Comparison of ENCODE assay signal across 23 cellular contexts in the genomic region with DNA sequence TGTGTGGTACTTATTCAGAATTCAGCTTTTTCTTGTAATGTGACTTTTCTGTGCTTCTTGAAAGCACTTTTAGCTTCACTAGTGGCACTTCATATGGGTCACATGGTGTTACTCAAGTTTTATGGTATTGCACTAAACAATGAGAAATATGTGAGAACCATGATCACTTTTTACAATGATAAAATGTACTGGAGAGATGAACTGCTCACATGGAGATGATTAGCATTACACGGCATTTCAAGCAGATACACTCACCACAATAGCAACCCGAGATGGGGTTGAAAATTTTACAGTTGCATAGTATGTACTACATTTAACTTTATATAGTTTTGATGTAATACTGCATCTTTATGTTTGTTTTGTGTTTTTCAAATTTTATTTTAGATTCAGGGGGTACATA.
"Had no signal": no experiment of that assay in that cellular context is flagged by ENCODE, and none has a peak within 500 bp of the region (broad histone marks: within the 10 kb centered on the region; RNA-seq: fewer than 3 reads in every experiment).

No MANE protein-coding gene starts in this region.

- H3K4me3 Mint-ChIP-seq: activated CD4-positive, alpha-beta T cell treated with anti-CD3 and anti-CD28 coated beads, Interleukin-2, amount 10 ng/mL, durations not matched to agents 24 days and 14 days; activated naive CD4-positive, alpha-beta T cell treated with anti-CD3 and anti-CD28 coated beads, Interleukin-2, amount 50 U/mL, for 24 hours; activated T-cell treated with anti-CD3 and anti-CD28 coated beads, Interleukin-2, amount 50 U/mL, for 72 hours; nephron; stimulated activated effector memory CD8-positive, alpha-beta T cell treated with anti-CD3 and anti-CD28 coated beads, Interleukin-12 subunit alpha, Interleukin-12 subunit beta, amount 100 ng/mL, for 72 hours; type B pancreatic cell had no signal

- H3K9me3 Mint-ChIP-seq: type B pancreatic cell had no signal

- H3K9me3 ChIP-seq: breast epithelium, sigmoid colon, stomach had no signal

- H3K36me3 Mint-ChIP-seq: stimulated activated effector memory CD8-positive, alpha-beta T cell treated with anti-CD3 and anti-CD28 coated beads, Interleukin-12 subunit alpha, Interleukin-12 subunit beta, amount 100 ng/mL, for 72 hours; type B pancreatic cell had no signal

- ATAC-seq: activated T-cell treated with anti-CD3 and anti-CD28 coated beads, Interleukin-2, amount 50 U/mL, for 72 hours; esophagus mucosa; foreskin keratinocyte; stimulated activated effector memory CD8-positive, alpha-beta T cell treated with anti-CD3 and anti-CD28 coated beads, Interleukin-12 subunit alpha, Interleukin-12 subunit beta, amount 100 ng/mL, for 72 hours had no signal

- DNase-seq: activated CD4-positive, alpha-beta T cell treated with anti-CD3 and anti-CD28 coated beads, Interleukin-2, amount 10 ng/mL, durations not matched to agents 24 days and 14 days; activated CD8-positive, alpha-beta memory T cell treated with anti-CD3 and anti-CD28 coated beads for 24 hours; activated gamma-delta T cell; activated T-cell treated with anti-CD3 and anti-CD28 coated beads, Interleukin-2, amount 50 U/mL, for 72 hours; adrenal gland; cortex of kidney; effector CD4-positive, alpha-beta T cell; foreskin keratinocyte; hippocampal formation; left ventricle myocardium inferior; midbrain; sigmoid colon; stimulated activated CD4-positive, alpha-beta T cell treated with anti-CD3 and anti-CD28 coated beads, Interleukin-4, amount 100 ng/mL, for 24 hours; stomach; T1000 had no signal

- H3K27me3 Mint-ChIP-seq: activated CD4-positive, alpha-beta T cell treated with anti-CD3 and anti-CD28 coated beads, Interleukin-2, amount 10 ng/mL, durations not matched to agents 24 days and 14 days; activated naive CD4-positive, alpha-beta T cell treated with anti-CD3 and anti-CD28 coated beads, Interleukin-2, amount 50 U/mL, for 24 hours; type B pancreatic cell had no signal

- H3K27me3 ChIP-seq: adrenal gland, breast epithelium, foreskin keratinocyte, sigmoid colon, stomach had no signal

- H3K27ac Mint-ChIP-seq: activated CD4-positive, alpha-beta T cell treated with anti-CD3 and anti-CD28 coated beads, Interleukin-2, amount 10 ng/mL, durations not matched to agents 24 days and 14 days; activated naive CD4-positive, alpha-beta T cell treated with anti-CD3 and anti-CD28 coated beads, Interleukin-2, amount 50 U/mL, for 24 hours; activated T-cell treated with anti-CD3 and anti-CD28 coated beads, Interleukin-2, amount 50 U/mL, for 72 hours; nephron; stimulated activated effector memory CD8-positive, alpha-beta T cell treated with anti-CD3 and anti-CD28 coated beads, Interleukin-12 subunit alpha, Interleukin-12 subunit beta, amount 100 ng/mL, for 72 hours; type B pancreatic cell had no signal

- H3K4me1 ChIP-seq: adrenal gland, breast epithelium, sigmoid colon, stomach had no signal

- H3K4me1 Mint-ChIP-seq: activated CD4-positive, alpha-beta T cell treated with anti-CD3 and anti-CD28 coated beads, Interleukin-2, amount 10 ng/mL, durations not matched to agents 24 days and 14 days; nephron had no signal

- FAIRE-seq: astrocyte, keratinocyte had no signal

- H3K4me3 ChIP-seq: adrenal gland, breast epithelium, left ventricle myocardium inferior, sigmoid colon, stomach had no signal

- H3K27ac ChIP-seq: adrenal gland, breast epithelium, foreskin keratinocyte, left ventricle myocardium inferior, sigmoid colon, stomach had no signal

- H3K36me3 ChIP-seq: adrenal gland, breast epithelium, left ventricle myocardium inferior, sigmoid colon, stomach had no signal
